19 cellular contexts compared by ENCODE assay signal in the genomic region with DNA sequence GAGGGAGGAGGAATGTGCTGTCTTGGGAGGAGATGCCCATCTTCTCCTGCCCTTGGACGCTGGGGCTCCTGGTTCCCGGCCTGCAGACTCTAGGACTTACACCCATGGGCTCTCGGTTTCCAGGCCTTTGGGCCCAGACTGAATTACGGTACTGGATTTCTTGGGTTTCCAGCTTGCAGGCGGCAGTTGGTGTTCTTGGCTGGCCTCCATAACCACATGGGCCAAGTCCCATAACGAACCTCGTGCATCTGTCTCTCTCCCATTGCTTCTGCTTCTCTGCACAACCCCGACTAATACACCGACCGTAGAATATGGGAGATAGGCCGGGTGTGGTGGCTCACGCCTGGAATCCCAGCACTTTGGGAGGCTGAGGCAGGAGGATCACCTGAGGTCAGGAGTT.
"Had no signal": no experiment of that assay in that cellular context is flagged by ENCODE, and none has a peak within 500 bp of the region (broad histone marks: within the 10 kb centered on the region; RNA-seq: fewer than 3 reads in every experiment).

No MANE protein-coding gene starts in this region.

- H3K27ac ChIP-seq: body of pancreas, transverse colon, vagina had no signal

- H3K27me3 Mint-ChIP-seq: activated naive CD4-positive, alpha-beta T cell treated with anti-CD3 and anti-CD28 coated beads, Interleukin-2, amount 50 U/mL, for 24 hours; activated T-cell treated with anti-CD3 and anti-CD28 coated beads, Interleukin-2, amount 50 U/mL, for 24 hours had no signal

- H3K4me3 ChIP-seq: body of pancreas, left ventricle myocardium inferior, transverse colon, vagina had no signal

- H3K4me3 Mint-ChIP-seq: activated CD4-positive, alpha-beta memory T cell treated with anti-CD3 and anti-CD28 coated beads, Interleukin-2, amount 10 ng/mL, durations not matched to agents 7 days and 5 days; activated naive CD4-positive, alpha-beta T cell treated with anti-CD3 and anti-CD28 coated beads, Interleukin-2, amount 50 U/mL, for 24 hours; activated T-cell treated with anti-CD3 and anti-CD28 coated beads, Interleukin-2, amount 50 U/mL, for 24 hours; central memory CD8-positive, alpha-beta T cell; dendritic cell treated with granulocyte-macrophage colony-stimulating factor and Interleukin-4, amounts not matched to agents 40 ng/mL and 50 ng/mL, for 4 days; memory B cell; neural crest cell; T-helper 17 cell had no signal

- H3K27ac Mint-ChIP-seq: activated CD4-positive, alpha-beta memory T cell treated with anti-CD3 and anti-CD28 coated beads, Interleukin-2, amount 10 ng/mL, durations not matched to agents 7 days and 5 days; activated naive CD4-positive, alpha-beta T cell treated with anti-CD3 and anti-CD28 coated beads, Interleukin-2, amount 50 U/mL, for 24 hours; activated T-cell treated with anti-CD3 and anti-CD28 coated beads, Interleukin-2, amount 50 U/mL, for 24 hours; dendritic cell treated with granulocyte-macrophage colony-stimulating factor and Interleukin-4, amounts not matched to agents 40 ng/mL and 50 ng/mL, for 4 days; memory B cell; T-helper 17 cell had no signal

- H3K4me1 ChIP-seq: body of pancreas, transverse colon, vagina had no signal

- H3K27me3 ChIP-seq: transverse colon, vagina had no signal

- DNase-seq: activated CD4-positive, alpha-beta memory T cell treated with anti-CD3 and anti-CD28 coated beads, Interleukin-2, amount 10 ng/mL, durations not matched to agents 7 days and 5 days; activated CD4-positive, alpha-beta T cell treated with anti-CD3 and anti-CD28 coated beads for 4 hours; activated T-cell treated with anti-CD3 and anti-CD28 coated beads, Interleukin-2, amount 50 U/mL, for 24 hours; body of pancreas; effector memory CD4-positive, alpha-beta T cell; foreskin fibroblast; hypothalamus; left ventricle myocardium inferior; stimulated activated CD4-positive, alpha-beta T cell treated with anti-CD3 and anti-CD28 coated beads, Interleukin-2, amount 100 ng/mL, for 48 hours; stimulated activated naive CD4-positive, alpha-beta T cell; T-helper 17 cell; transverse colon; WERI-Rb-1 had no signal

- H3K9me3 ChIP-seq: transverse colon, vagina had no signal

- H3K4me1 Mint-ChIP-seq: activated CD4-positive, alpha-beta memory T cell treated with anti-CD3 and anti-CD28 coated beads, Interleukin-2, amount 10 ng/mL, durations not matched to agents 7 days and 5 days; activated naive CD4-positive, alpha-beta T cell treated with anti-CD3 and anti-CD28 coated beads, Interleukin-2, amount 50 U/mL, for 24 hours; central memory CD8-positive, alpha-beta T cell had no signal

- H3K36me3 ChIP-seq: left ventricle myocardium inferior, transverse colon, vagina had no signal
